Comparison of ENCODE assay signal across 2 cellular contexts in the genomic region with DNA sequence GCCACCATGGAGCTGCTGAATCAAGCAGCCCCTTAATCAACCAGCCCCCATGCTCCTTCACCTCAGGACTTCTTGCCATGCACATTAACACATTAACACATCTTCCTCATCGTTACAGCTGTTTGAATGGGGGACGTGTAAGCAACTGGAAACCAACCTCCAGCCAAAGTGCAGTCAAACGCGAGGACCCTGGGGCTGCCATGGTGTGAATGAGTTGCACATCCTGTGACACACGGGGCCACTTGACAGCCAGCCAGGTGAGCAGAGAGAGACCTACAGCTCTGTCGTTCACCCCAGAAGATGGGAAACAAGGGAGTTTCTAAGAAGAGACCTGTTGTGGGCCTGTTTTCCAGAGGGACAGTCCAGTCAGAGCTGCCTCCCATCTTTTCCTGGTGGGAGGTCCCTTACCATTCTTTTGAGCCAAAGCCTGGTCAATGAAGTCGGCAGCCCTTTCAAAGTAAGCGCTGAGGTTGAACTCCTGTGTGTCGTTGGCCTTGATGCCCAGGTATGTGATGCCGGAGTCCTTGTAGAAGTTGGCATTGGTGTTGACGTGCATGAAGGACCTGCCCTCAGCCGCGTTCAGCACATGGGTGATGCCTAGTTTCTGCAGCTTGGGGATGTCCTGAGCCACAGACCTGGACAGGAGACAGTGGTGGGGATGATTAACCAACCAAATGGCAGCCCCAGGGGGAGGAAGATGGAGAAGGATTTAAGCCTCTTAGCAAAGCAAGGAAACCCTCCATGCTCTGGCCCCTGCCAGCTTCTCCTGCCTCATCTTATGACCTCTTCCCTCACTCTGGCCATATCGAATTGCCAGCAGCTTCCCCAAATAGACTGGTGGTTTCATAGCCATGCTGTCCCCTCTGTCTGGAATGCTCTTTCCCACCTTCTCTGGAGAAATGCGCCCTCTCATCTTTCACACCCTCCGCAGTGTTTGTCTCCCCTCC.
TF ChIP-seq lines count a peak whose summit lies in the region.

No MANE protein-coding gene starts in this region.

TF ChIP-seq in A549, 52 proteins besides CTCF, POLR2A, EP300 and RAD21:
- TF ChIP-seq RFX5 (IDR thresholded peaks at IDR 0.05) = no peak
- TF ChIP-seq GATA3 (IDR thresholded peaks at IDR 0.05; ENCODE audit: borderline replicate concordance) = no peak
- 0 out of 2 replicates have a peak, but pooled peaks have one; percentile 31 for TF ChIP-seq POLR2AphosphoS2 (conservative IDR thresholded peaks at IDR 0.05; ENCODE audit: low read length)
- TF ChIP-seq NPAS2 (CRISPR knock-in tag; IDR thresholded peaks at IDR 0.05; ENCODE audit: borderline replicate concordance) = no peak

TF ChIP-seq in liver, 16 proteins besides CTCF, POLR2A, EP300 and RAD21:
- TF ChIP-seq RXRA (IDR thresholded peaks at IDR 0.05) = peak; percentile 71 to 87
- no peak for TF ChIP-seq FOXA1 (IDR thresholded peaks at IDR 0.05)
